9 cellular contexts compared by ENCODE assay signal in genomic region chr7:23530901-23531793, GRCh38. TPM values are rescaled to one million over a fixed set of nuclear protein-coding genes. Genes with fewer than 3 reads are reported as not detected.
DNase-seq lines count a peak whose midpoint lies in the region; ATAC-seq, FAIRE-seq and TF ChIP-seq lines count a peak whose summit lies in the region.
"Had no signal": no experiment of that assay in that cellular context is flagged by ENCODE, and none has a peak within 500 bp of the region (broad histone marks: within the 10 kb centered on the region; RNA-seq: fewer than 3 reads in every experiment).

No MANE protein-coding gene starts in this region.

- no peaks in the 10 kb centered on the region for H3K9me1 ChIP-seq in keratinocyte (ENCODE audit: control insufficient read depth, extremely low read depth, insufficient read depth, low read length)

- H3K9ac ChIP-seq in keratinocyte (ENCODE audit: control insufficient read depth, extremely low read depth, insufficient read depth, low read length) = peak overlapping the region; percentile 97

- no peak for FAIRE-seq in keratinocyte (lab: Jason Lieb, UNC)
- FAIRE-seq: A204.1 had no signal

- H3K4me1 ChIP-seq in keratinocyte (ENCODE audit: control insufficient read depth, extremely low read depth, insufficient read depth, low read length) = peaks cover 8% of the 10 kb centered on the region

- peak overlapping the region; percentile 95 for H3K27ac ChIP-seq in keratinocyte (ENCODE audit: control insufficient read depth, insufficient read depth, low read length)

- peak overlapping the region; percentile 67 to 95 (median 88) for H3K4me3 ChIP-seq in keratinocyte (ENCODE audit: control insufficient read depth in 2 of 3, extremely low read depth in 1 of 3, insufficient read depth in 2 of 3, low read depth in 1 of 3, low read length in 3 of 3)

- H3K79me2 ChIP-seq in keratinocyte (ENCODE audit: control insufficient read depth, insufficient read depth, low read length) = peaks cover 57% of the 10 kb centered on the region

- DNase-seq in DMS 273 (lab: John Stamatoyannopoulos, UW; ENCODE audit: unreplicated experiment) (peak; percentile 88), DMS 273 treated with DMSO at 0.1 percent for 48 hours (lab: John Stamatoyannopoulos, UW) (no peak), NCI-H1105 treated with DMSO at 0.1 percent for 48 hours (lab: John Stamatoyannopoulos, UW) (peak; percentile 72), keratinocyte (ENCODE audit: low read depth, low spot score) (no peak)
- peak; percentile 10 for DNase-seq in activated CD4-positive, CD25-positive, alpha-beta regulatory T cell treated with anti-CD3 and anti-CD28 coated beads, Interleukin-2, amount 50 U/mL, for 16 hours (ENCODE audit: low read depth, low spot score)
- peak; percentile 37 for DNase-seq in central memory CD4-positive, alpha-beta T cell
- DNase-seq in stimulated activated CD4-positive, alpha-beta T cell treated with anti-CD3 and anti-CD28 coated beads, Interleukin-12 subunit alpha, Interleukin-12 subunit beta, amount 100 ng/mL, for 4 hours = peak; percentile 49

- H3K27me3 ChIP-seq in keratinocyte (ENCODE audit: control insufficient read depth, extremely low read depth, insufficient read depth, low read length) = no peaks in the 10 kb centered on the region

- H3K36me3 ChIP-seq in keratinocyte (ENCODE audit: control insufficient read depth in 2 of 2, extremely low read depth in 1 of 2, insufficient read depth in 2 of 2, low read length in 2 of 2) = peaks cover 0 to 6% of the 10 kb centered on the region in 2 experiments

- dilution Hi-C loops in keratinocyte (cut with MboI; ENCODE audit: extremely low pct_ligation_motif_present, low sequenced_read_pairs) = no loop called here

- TF ChIP-seq CTCF in keratinocyte (optimal IDR thresholded peaks at IDR 0.05 in 1 of 3, IDR thresholded peaks at IDR 0.05 in 1 of 3, conservative IDR thresholded peaks at IDR 0.05 in 1 of 3; ENCODE audit: extremely low read depth in 1 of 3, insufficient read depth in 2 of 3, low read length in 3 of 3) = no peak

- H3K4me2 ChIP-seq in keratinocyte (ENCODE audit: control insufficient read depth, extremely low read depth, insufficient read depth, low read depth, low read length) = peak overlapping the region; percentile 86

- H2AFZ ChIP-seq in keratinocyte (ENCODE audit: control insufficient read depth, low read length) = no peak overlapping the region

- no peaks in the 10 kb centered on the region for H3K9me3 ChIP-seq in keratinocyte (ENCODE audit: control insufficient read depth, low read depth, low read length)

- peaks cover 16% of the 10 kb centered on the region for H4K20me1 ChIP-seq in keratinocyte (ENCODE audit: control insufficient read depth, extremely low read depth, insufficient read depth, low read length)

- peak; percentile 30 for ATAC-seq in HG02610 (IDR thresholded peaks at IDR 0.05; ENCODE audit: unreplicated experiment)

RNA-seq across cellular contexts. Expression of gene TRA2A, which starts 0.6 kb away (rescaled TPM):
- 62.4 to 92.6 TPM (median 71.6 TPM) in 3 replicates for polyA plus RNA-seq in keratinocyte
- polyA plus RNA-seq in keratinocyte (2011; ENCODE audit: low read depth) = 113 TPM
- 34.8 and 69.6 TPM in 2 replicates for polyA plus RNA-seq in keratinocyte (2011; cell fraction: cytosol; rRNA removed)
- polyA plus RNA-seq in keratinocyte (2011; cell fraction: nucleus; rRNA removed) = 113 and 123 TPM in 2 replicates
- polyA plus RNA-seq in keratinocyte (2012; ENCODE audit: low replicate concordance) = 35.5 and 49.7 TPM in 2 replicates
- polyA minus RNA-seq in keratinocyte = 42.3 to 64.0 TPM (median 46.6 TPM) in 3 replicates
- polyA minus RNA-seq in keratinocyte (2011; cell fraction: cytosol; rRNA and poly(A)+ RNA removed) = 49.3 TPM
- polyA minus RNA-seq in keratinocyte (2011; cell fraction: nucleus; rRNA and poly(A)+ RNA removed) = 31.1 and 54.8 TPM in 2 replicates

Comparison
In these comparisons a context has a peak if more than half of its experiments do, and no peak if none do; other contexts are left out.
1. DNase-seq: peak in DMS 273 (single experiment), NCI-H1105 treated with DMSO at 0.1 percent for 48 hours (single experiment), activated CD4-positive, CD25-positive, alpha-beta regulatory T cell treated with anti-CD3 and anti-CD28 coated beads, Interleukin-2, amount 50 U/mL, for 16 hours (single experiment), central memory CD4-positive, alpha-beta T cell (single experiment) and stimulated activated CD4-positive, alpha-beta T cell treated with anti-CD3 and anti-CD28 coated beads, Interleukin-12 subunit alpha, Interleukin-12 subunit beta, amount 100 ng/mL, for 4 hours (single experiment); none in DMS 273 treated with DMSO at 0.1 percent for 48 hours (single experiment) and keratinocyte (single experiment).